25 cellular contexts compared by ENCODE assay signal in the genomic region with DNA sequence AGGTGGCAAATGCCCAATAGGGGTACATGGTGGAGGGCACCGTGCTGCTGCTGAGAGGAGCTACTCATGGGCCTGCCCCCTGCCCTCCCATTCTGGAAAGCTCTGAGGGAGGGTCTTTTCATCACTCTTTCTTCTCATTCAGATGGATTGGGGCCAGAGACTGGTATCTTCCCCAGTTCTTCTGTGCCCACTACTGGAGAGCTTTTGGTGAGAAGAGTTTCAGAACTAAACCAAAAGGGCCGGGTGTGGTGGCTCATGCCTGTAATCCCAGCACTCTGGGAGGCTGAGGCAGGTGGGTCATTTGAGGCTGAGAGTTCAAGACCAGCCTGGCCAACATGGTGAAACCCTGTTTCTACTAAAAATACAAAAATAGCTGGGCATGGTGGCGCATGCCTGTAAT. TPM values are rescaled to one million over a fixed set of nuclear protein-coding genes. Genes with fewer than 3 reads are reported as not detected.
"Had no signal": no experiment of that assay in that cellular context is flagged by ENCODE, and none has a peak within 500 bp of the region (broad histone marks: within the 10 kb centered on the region; RNA-seq: fewer than 3 reads in every experiment).

No MANE protein-coding gene starts in this region.

- H3K4me1 Mint-ChIP-seq: immature natural killer cell; mesothelial cell of epicardium; naive B cell; neural crest cell; stimulated activated effector memory CD8-positive, alpha-beta T cell treated with anti-CD3 and anti-CD28 coated beads, Interleukin-12 subunit alpha, Interleukin-12 subunit beta, amount 100 ng/mL, for 72 hours had no signal

- H3K27ac Mint-ChIP-seq: dendritic cell treated with granulocyte-macrophage colony-stimulating factor and Interleukin-4, amounts not matched to agents 40 ng/mL and 50 ng/mL, for 4 days; effector memory CD8-positive, alpha-beta T cell; immature natural killer cell; mesothelial cell of epicardium; naive B cell; natural killer cell treated with Interleukin-12 subunit alpha and Interleukin-12 subunit beta and Interleukin-15 and Interleukin-18, amount 100 ng/mL, for 72 hours; progenitor cell of endocrine pancreas; stimulated activated effector memory CD8-positive, alpha-beta T cell treated with anti-CD3 and anti-CD28 coated beads, Interleukin-12 subunit alpha, Interleukin-12 subunit beta, amount 100 ng/mL, for 72 hours had no signal

- H3K27ac ChIP-seq: esophagus squamous epithelium, neutrophil, parathyroid adenoma, right lobe of liver, stomach, thyroid gland had no signal

- H3K4me3 ChIP-seq: esophagus squamous epithelium, mucosa of descending colon, right lobe of liver, stomach, thyroid gland had no signal

- ATAC-seq: effector memory CD8-positive, alpha-beta T cell; mucosa of descending colon; natural killer cell treated with Interleukin-12 subunit alpha and Interleukin-12 subunit beta and Interleukin-15 and Interleukin-18, amount 100 ng/mL, for 72 hours; right lobe of liver; stimulated activated effector memory CD8-positive, alpha-beta T cell treated with anti-CD3 and anti-CD28 coated beads, Interleukin-12 subunit alpha, Interleukin-12 subunit beta, amount 100 ng/mL, for 72 hours had no signal

- H3K4me3 Mint-ChIP-seq: dendritic cell treated with granulocyte-macrophage colony-stimulating factor and Interleukin-4, amounts not matched to agents 40 ng/mL and 50 ng/mL, for 4 days; effector memory CD8-positive, alpha-beta T cell; immature natural killer cell; mesothelial cell of epicardium; naive B cell; natural killer cell treated with Interleukin-12 subunit alpha and Interleukin-12 subunit beta and Interleukin-15 and Interleukin-18, amount 100 ng/mL, for 72 hours; neural crest cell; stimulated activated effector memory CD8-positive, alpha-beta T cell treated with anti-CD3 and anti-CD28 coated beads, Interleukin-12 subunit alpha, Interleukin-12 subunit beta, amount 100 ng/mL, for 72 hours had no signal

- DNase-seq: effector memory CD8-positive, alpha-beta T cell; erythroblast; esophagus squamous epithelium; foreskin melanocyte; hypothalamus; immature natural killer cell; mesenchymal stem cell; mucosa of descending colon; naive B cell; right lobe of liver; small intestine; stimulated activated CD4-positive, alpha-beta T cell treated with anti-CD3 and anti-CD28 coated beads, Interleukin-15, amount 100 ng/mL, for 24 hours; stimulated activated CD4-positive, alpha-beta T cell treated with anti-CD3 and anti-CD28 coated beads, Interleukin-4, amount 100 ng/mL, for 1 hour; stimulated activated naive CD4-positive, alpha-beta T cell treated with Interleukin-2 at 50 U/mL for 16 hours; stomach; thyroid gland; trophoblast cell had no signal

- H3K36me3 Mint-ChIP-seq: immature natural killer cell; mesothelial cell of epicardium; naive B cell; natural killer cell treated with Interleukin-12 subunit alpha and Interleukin-12 subunit beta and Interleukin-15 and Interleukin-18, amount 100 ng/mL, for 72 hours; stimulated activated effector memory CD8-positive, alpha-beta T cell treated with anti-CD3 and anti-CD28 coated beads, Interleukin-12 subunit alpha, Interleukin-12 subunit beta, amount 100 ng/mL, for 72 hours had no signal

- H3K9me3 Mint-ChIP-seq: effector memory CD8-positive, alpha-beta T cell; immature natural killer cell; mesothelial cell of epicardium; natural killer cell treated with Interleukin-12 subunit alpha and Interleukin-12 subunit beta and Interleukin-15 and Interleukin-18, amount 100 ng/mL, for 72 hours; neural crest cell; stimulated activated effector memory CD8-positive, alpha-beta T cell treated with anti-CD3 and anti-CD28 coated beads, Interleukin-12 subunit alpha, Interleukin-12 subunit beta, amount 100 ng/mL, for 72 hours had no signal

RNA-seq across cellular contexts. Expression of a gene that starts 12.5 kb away (rescaled TPM):
- total RNA-seq: natural killer cell treated with Interleukin-12 subunit alpha and Interleukin-12 subunit beta and Interleukin-15 and Interleukin-18, amount 100 ng/mL, for 72 hours had no signal
